22 cellular contexts compared by ENCODE assay signal in the genomic region with DNA sequence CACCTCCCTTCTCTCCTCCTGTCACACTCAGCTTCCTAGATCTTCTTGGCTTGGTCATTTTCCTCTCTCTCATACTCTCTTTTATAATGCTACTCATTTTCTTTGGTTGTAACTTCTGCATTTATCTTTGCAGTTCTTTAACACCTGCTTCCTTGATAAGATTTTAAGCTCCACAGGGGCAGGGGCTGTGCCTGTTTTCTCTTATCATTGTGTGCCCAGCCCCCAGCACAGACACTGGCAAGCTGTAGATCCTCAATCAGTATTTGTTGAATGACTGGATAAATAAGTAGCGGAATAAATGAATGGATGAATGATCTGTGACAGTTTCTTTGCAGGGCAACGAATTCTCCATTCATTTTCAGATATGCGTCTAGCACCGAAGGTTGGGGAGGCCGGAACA.
"Had no signal": no experiment of that assay in that cellular context is flagged by ENCODE, and none has a peak within 500 bp of the region (broad histone marks: within the 10 kb centered on the region; RNA-seq: fewer than 3 reads in every experiment).

No MANE protein-coding gene starts in this region.

- H3K4me1 ChIP-seq: esophagus muscularis mucosa, gastrocnemius medialis, left ventricle myocardium inferior, lower lobe of right lung, parathyroid adenoma, psoas muscle, testis, tibial nerve, upper lobe of right lung, vagina had no signal

- H3K36me3 ChIP-seq: esophagus muscularis mucosa, gastrocnemius medialis, left ventricle myocardium inferior, lower lobe of right lung, right lobe of liver, tibial nerve, upper lobe of right lung, vagina had no signal

- FAIRE-seq: endometrium, keratinocyte had no signal

- H3K9me3 ChIP-seq: esophagus muscularis mucosa, gastrocnemius medialis, left ventricle myocardium inferior, lower lobe of right lung, psoas muscle, right lobe of liver, testis, tibial nerve, upper lobe of right lung, vagina had no signal

- H2AFZ ChIP-seq: parathyroid adenoma had no signal

- H3K27me3 ChIP-seq: esophagus muscularis mucosa, gastrocnemius medialis, right lobe of liver, testis, tibial nerve, upper lobe of right lung, vagina had no signal

- H3K4me3 ChIP-seq: coronary artery, esophagus muscularis mucosa, gastrocnemius medialis, left ventricle myocardium inferior, lower lobe of right lung, psoas muscle, right lobe of liver, testis, tibial nerve, upper lobe of right lung, vagina had no signal

- H3K9ac ChIP-seq: parathyroid adenoma had no signal

- ATAC-seq: gastrocnemius medialis; lower lobe of right lung; psoas muscle; right lobe of liver; stimulated activated effector memory CD8-positive, alpha-beta T cell treated with anti-CD3 and anti-CD28 coated beads, Interleukin-12 subunit alpha, Interleukin-12 subunit beta, amount 100 ng/mL, for 72 hours; stimulated activated naive CD8-positive, alpha-beta T cell treated with anti-CD3 and anti-CD28 coated beads, Interleukin-15, Interleukin-2, amounts not matched to agents 100 U/mL and 50 U/mL, for 24 hours; upper lobe of right lung had no signal

- H3K27ac ChIP-seq: coronary artery, esophagus muscularis mucosa, gastrocnemius medialis, left ventricle myocardium inferior, lower lobe of right lung, parathyroid adenoma, psoas muscle, right lobe of liver, testis, tibial nerve, upper lobe of right lung, vagina had no signal

- H3K79me2 ChIP-seq: parathyroid adenoma had no signal

- DNase-seq: effector CD4-positive, alpha-beta T cell; gastrocnemius medialis; immature natural killer cell; left ventricle myocardium inferior; lower lobe of right lung; midbrain; psoas muscle; retina; right lobe of liver; stimulated activated CD4-positive, alpha-beta T cell treated with anti-CD3 and anti-CD28 coated beads, Interleukin-4, amount 100 ng/mL, for 1 hour; stimulated activated CD8-positive, alpha-beta memory T cell treated with anti-CD3 and anti-CD28 coated beads, Interleukin-4, amount 100 ng/mL, for 48 hours; stimulated activated naive CD8-positive, alpha-beta T cell treated with anti-CD3 and anti-CD28 coated beads, Interleukin-15, Interleukin-2, amounts not matched to agents 100 U/mL and 50 U/mL, for 24 hours; testis; upper lobe of right lung had no signal
